8 cellular contexts compared by ENCODE assay signal in genomic region chr6:75243333-75244062, GRCh38. TPM values are rescaled to one million over a fixed set of nuclear protein-coding genes. Genes with fewer than 3 reads are reported as not detected.
DNase-seq lines count a peak whose midpoint lies in the region; ATAC-seq and TF ChIP-seq lines count a peak whose summit lies in the region.

COX7A2 (minus strand) TSS chr6:75243801; CDS start chr6:75243734, 67 bp downstream.

- TF ChIP-seq CTCF in DND-41 (IDR thresholded peaks at IDR 0.05; ENCODE audit: borderline replicate concordance, extremely low read depth, low read length, poor library complexity, severe bottlenecking) (peak; percentile 10), esophagus squamous epithelium (IDR thresholded peaks at IDR 0.05) (peak in 1 of 6 experiments; percentile 4)

- DNase-seq in DND-41 = peak; percentile 91
- peak; percentile 99 for DNase-seq in GM23248
- peak; percentile 99 for DNase-seq in Kasumi-1 (lab: John Stamatoyannopoulos, UW)
- DNase-seq in RPMI7951 (ENCODE audit: low read depth) = peak; percentile 99
- peak; percentile 83 for DNase-seq in activated T-helper 1 cell treated with anti-CD3 and anti-CD28 coated beads, Interleukin-12 subunit alpha, Interleukin-12 subunit beta, Interleukin-2, Interleukin-4 antibody, amounts not matched to agents 30 ng/mL and 10 ng/mL and 1 ng/mL, durations not matched to agents 14 hours and 24 hours and 36 hours (ENCODE audit: low spot score)
- peak; percentile 46 for DNase-seq in esophagus squamous epithelium (lab: John Stamatoyannopoulos, UW)
- DNase-seq in myocyte (ENCODE audit: low read depth) = peak; percentile 98
- DNase-seq in stimulated activated CD8-positive, alpha-beta memory T cell treated with anti-CD3 and anti-CD28 coated beads, Interleukin-7, amount 100 ng/mL, for 48 hours (ENCODE audit: extremely low read depth in 1 of 2, low read depth in 1 of 2) = peak; percentile 53 to 82

- no peaks in the 10 kb centered on the region for H3K9me3 Mint-ChIP-seq in activated T-helper 1 cell treated with anti-CD3 and anti-CD28 coated beads, Interleukin-12 subunit alpha, Interleukin-12 subunit beta, Interleukin-2, Interleukin-4 antibody, amounts not matched to agents 30 ng/mL and 10 ng/mL and 1 ng/mL, durations not matched to agents 14 hours and 24 hours and 36 hours

- peak in 2 of 4 donors; percentile 58 to 78 for TF ChIP-seq POLR2A in esophagus squamous epithelium (IDR thresholded peaks at IDR 0.05)

- H3K27ac Mint-ChIP-seq in activated T-helper 1 cell treated with anti-CD3 and anti-CD28 coated beads, Interleukin-12 subunit alpha, Interleukin-12 subunit beta, Interleukin-2, Interleukin-4 antibody, amounts not matched to agents 30 ng/mL and 10 ng/mL and 1 ng/mL, durations not matched to agents 14 hours and 24 hours and 36 hours = peak within 1 kb of the TSS; percentile 98

- H2AFZ ChIP-seq in DND-41 (ENCODE audit: low read depth, low read length) = peak within 1 kb of the TSS; percentile 91
- H2AFZ ChIP-seq in GM23248 = peak within 1 kb of the TSS; percentile 99

- H3K27me3 Mint-ChIP-seq in activated T-helper 1 cell treated with anti-CD3 and anti-CD28 coated beads, Interleukin-12 subunit alpha, Interleukin-12 subunit beta, Interleukin-2, Interleukin-4 antibody, amounts not matched to agents 30 ng/mL and 10 ng/mL and 1 ng/mL, durations not matched to agents 14 hours and 24 hours and 36 hours (ENCODE audit: insufficient read depth) = peaks cover 12% of the 10 kb centered on the region

- intact Hi-C loops in activated T-helper 1 cell treated with anti-CD3 and anti-CD28 coated beads, Interleukin-12 subunit alpha, Interleukin-12 subunit beta, Interleukin-2, Interleukin-4 antibody, amounts not matched to agents 30 ng/mL and 10 ng/mL and 1 ng/mL, durations not matched to agents 14 hours and 24 hours and 36 hours (cut with micrococcal nuclease) = loop anchor here (1.0 to 10.0 kb wide), 8 partner anchors 26 to 1979 kb away; partner anchors contain the start of genes EEF1A1, KHDC1 and SENP6
- intact Hi-C loops in esophagus squamous epithelium (cut with DNase I) = no loop called here

- peaks cover 14% of the 10 kb centered on the region; the same call in 1 of the 2 replicates for H4K20me1 ChIP-seq in DND-41 (ENCODE audit: insufficient read depth, low read length)
- H4K20me1 ChIP-seq in GM23248 (ENCODE audit: insufficient read depth) = no peaks in the 10 kb centered on the region

- H3K4me3 ChIP-seq in DND-41 (ENCODE audit: low read depth in 1 of 2, low read length in 2 of 2) (peak within 1 kb of the TSS; percentile 98), GM23248 (peak within 1 kb of the TSS; percentile 92), esophagus squamous epithelium (peak within 1 kb of the TSS; percentile 48 to 96 (median 68))

- H3K4me1 ChIP-seq in DND-41 (ENCODE audit: insufficient read depth, low read length) = peaks cover 32% of the 10 kb centered on the region
- H3K4me1 ChIP-seq in GM23248 (ENCODE audit: insufficient read depth) = peaks cover 20% of the 10 kb centered on the region
- H3K4me1 ChIP-seq in esophagus squamous epithelium = peaks cover 4 to 35% (median 17%) of the 10 kb centered on the region in 3 donors

- H3K4me1 Mint-ChIP-seq in activated T-helper 1 cell treated with anti-CD3 and anti-CD28 coated beads, Interleukin-12 subunit alpha, Interleukin-12 subunit beta, Interleukin-2, Interleukin-4 antibody, amounts not matched to agents 30 ng/mL and 10 ng/mL and 1 ng/mL, durations not matched to agents 14 hours and 24 hours and 36 hours (ENCODE audit: low read depth) = peaks cover 24% of the 10 kb centered on the region

- 0 to 1% methylated on average over 35 to 36 of the region's 36 CpGs for WGBS in GM23248 (ENCODE audit: low coverage in 1 of 2, low lambda C conversion rate in 2 of 2, missing lambda C conversion rate in 2 of 2), 2 experiments
- WGBS in esophagus squamous epithelium, 2 donors = 0 to 2% methylated on average over 23 to 31 of the region's 36 CpGs

- H3K36me3 Mint-ChIP-seq in activated T-helper 1 cell treated with anti-CD3 and anti-CD28 coated beads, Interleukin-12 subunit alpha, Interleukin-12 subunit beta, Interleukin-2, Interleukin-4 antibody, amounts not matched to agents 30 ng/mL and 10 ng/mL and 1 ng/mL, durations not matched to agents 14 hours and 24 hours and 36 hours (ENCODE audit: low read depth) = peaks cover 29% of the 10 kb centered on the region

- H3K27ac ChIP-seq in DND-41 (ENCODE audit: low read length) (peak within 1 kb of the TSS; percentile 99), GM23248 (peak within 1 kb of the TSS; percentile 93), esophagus squamous epithelium (peak within 1 kb of the TSS; percentile 83 to 97 (median 93))

- H3K79me2 ChIP-seq in DND-41 (ENCODE audit: insufficient read depth, low read length) (peaks cover 43% of the 10 kb centered on the region), GM23248 (ENCODE audit: insufficient read depth) (peaks cover 46% of the 10 kb centered on the region)

- in situ Hi-C loops in GM23248 (cut with MboI) = no loop called here

- H3K36me3 ChIP-seq in DND-41 (ENCODE audit: insufficient read depth, low read length) (peaks cover 28% of the 10 kb centered on the region), GM23248 (ENCODE audit: low read depth) (peaks cover 18% of the 10 kb centered on the region), esophagus squamous epithelium (peaks cover 0 to 36% (median 0%) of the 10 kb centered on the region in 3 donors)

- H3K27me3 ChIP-seq in DND-41 (ENCODE audit: insufficient read depth, low read length, poor library complexity) (no peaks in the 10 kb centered on the region), GM23248 (replicated peaks; ENCODE audit: insufficient read depth) (no peaks in the 10 kb centered on the region), esophagus squamous epithelium (no peaks in the 10 kb centered on the region)

- peak; percentile 98 for ATAC-seq in DND-41 (ENCODE audit: insufficient read depth, low read depth)

- H3F3A ChIP-seq in GM23248 (ENCODE audit: insufficient read depth) = peaks cover 25% of the 10 kb centered on the region

- H3K9me2 ChIP-seq in GM23248 (ENCODE audit: insufficient read depth) = no peaks in the 10 kb centered on the region

- H3K9me3 ChIP-seq in DND-41 (ENCODE audit: insufficient read depth, low read length, severe bottlenecking) = no peaks in the 10 kb centered on the region
- no peaks in the 10 kb centered on the region for H3K9me3 ChIP-seq in GM23248 (ENCODE audit: low read depth)
- no peaks in the 10 kb centered on the region for H3K9me3 ChIP-seq in esophagus squamous epithelium

- H3K4me2 ChIP-seq in DND-41 (ENCODE audit: insufficient read depth, low read length) = peak within 1 kb of the TSS; percentile 74
- peak within 1 kb of the TSS; percentile 98 for H3K4me2 ChIP-seq in GM23248 (ENCODE audit: unreplicated experiment)

- H3K9ac ChIP-seq in DND-41 (ENCODE audit: low read depth, low read length) (peak within 1 kb of the TSS; percentile 82), GM23248 (peak within 1 kb of the TSS; percentile 92)

- H3K4me3 Mint-ChIP-seq in activated T-helper 1 cell treated with anti-CD3 and anti-CD28 coated beads, Interleukin-12 subunit alpha, Interleukin-12 subunit beta, Interleukin-2, Interleukin-4 antibody, amounts not matched to agents 30 ng/mL and 10 ng/mL and 1 ng/mL, durations not matched to agents 14 hours and 24 hours and 36 hours = peak within 1 kb of the TSS; percentile 96

RNA-seq across cellular contexts. Expression of gene COX7A2, which starts in this region (rescaled TPM):
- total RNA-seq in GM23248 (2014; rRNA removed; shearing (Covaris generic)) = 166 and 545 TPM in 2 replicates
- polyA plus RNA-seq in GM23248 (2016; fragmentation: Nextera tagmentation; extraction: Ambion mirVana) = 666 and 696 TPM in 2 replicates
- total RNA-seq in RPMI7951 (2014; rRNA removed; shearing (Covaris generic)) = 406 and 478 TPM in 2 replicates
- 495 and 497 TPM in 2 replicates for total RNA-seq in activated T-helper 1 cell treated with anti-CD3 and anti-CD28 coated beads, Interleukin-12 subunit alpha, Interleukin-12 subunit beta, Interleukin-2, Interleukin-4 antibody, amounts not matched to agents 30 ng/mL and 10 ng/mL and 1 ng/mL, durations not matched to agents 14 hours and 24 hours and 36 hours
- total RNA-seq in esophagus squamous epithelium (100 to 1,000 TPM; 192 to 530 (median 330) TPM), myocyte (260 and 1,028 TPM in 2 replicates)
- 482 TPM for polyA plus RNA-seq in myocyte (2012)

Comparison
In these comparisons a context has a peak if more than half of its experiments do, and no peak if none do; other contexts are left out.
1. Peak in every context shown above with its lines: DNase-seq, ATAC-seq, H3K4me3 ChIP-seq and H3K27ac ChIP-seq.
2. DNase-seq: peak in every context shown above with its lines; median percentile 99 in GM23248; 99 in Kasumi-1; 99 in RPMI7951; 98 in myocyte; 91 in DND-41; 83 in activated T-helper 1 cell treated with anti-CD3 and anti-CD28 coated beads, Interleukin-12 subunit alpha, Interleukin-12 subunit beta, Interleukin-2, Interleukin-4 antibody, amounts not matched to agents 30 ng/mL and 10 ng/mL and 1 ng/mL, durations not matched to agents 14 hours and 24 hours and 36 hours; 68 in stimulated activated CD8-positive, alpha-beta memory T cell treated with anti-CD3 and anti-CD28 coated beads, Interleukin-7, amount 100 ng/mL, for 48 hours; 46 in esophagus squamous epithelium.